Comparison of ENCODE assay signal across 8 cellular contexts in the genomic region with DNA sequence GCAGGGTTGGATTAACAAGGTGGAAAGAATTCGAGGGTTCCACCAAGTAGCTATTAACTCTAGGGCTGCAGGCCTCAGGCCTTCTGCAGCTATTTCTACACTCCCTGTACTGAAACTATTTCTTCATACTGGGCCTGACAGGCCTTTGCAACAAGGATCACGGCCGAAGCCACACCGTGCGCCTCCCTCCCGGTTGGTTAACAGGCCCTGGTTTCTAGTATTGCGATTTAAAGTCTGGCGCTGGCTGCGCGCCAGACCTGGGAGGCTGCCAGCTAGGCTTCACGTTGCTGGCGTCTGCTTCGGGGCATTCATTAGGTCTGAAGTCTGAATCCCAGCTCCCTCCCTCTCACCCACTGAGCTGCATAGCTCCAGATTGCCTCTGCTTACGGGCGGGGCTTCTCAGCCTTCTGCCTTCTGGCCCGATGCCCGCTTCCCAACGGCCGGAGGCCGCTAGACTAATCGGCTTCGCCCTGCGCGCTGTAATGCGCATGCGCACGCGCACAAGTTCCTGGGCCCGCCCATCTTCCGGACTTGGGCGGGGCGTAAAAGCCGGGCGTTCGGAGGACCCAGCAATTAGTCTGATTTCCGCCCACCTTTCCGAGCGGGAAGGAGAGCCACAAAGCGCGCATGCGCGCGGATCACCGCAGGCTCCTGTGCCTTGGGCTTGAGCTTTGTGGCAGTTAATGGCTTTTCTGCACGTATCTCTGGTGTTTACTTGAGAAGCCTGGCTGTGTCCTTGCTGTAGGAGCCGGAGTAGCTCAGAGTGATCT.
DNase-seq lines count a peak whose midpoint lies in the region; ATAC-seq, FAIRE-seq and TF ChIP-seq lines count a peak whose summit lies in the region.

No MANE protein-coding gene starts in this region.

- H3K79me2 ChIP-seq in OCI-LY3 (ENCODE audit: low read length): peaks cover 70% of the 10 kb centered on the region

- ATAC-seq in GM21526 (IDR thresholded peaks at IDR 0.05; ENCODE audit: low FRiP score, unreplicated experiment): peak; percentile 75

- H3K9ac ChIP-seq in OCI-LY3 (ENCODE audit: low read length): peak overlapping the region; percentile 99

- DNase-seq in D721Med (ENCODE audit: insufficient read length, low spot score) (peak; percentile 78), HuH-7.5 (ENCODE audit: low spot score) (peak; percentile 87), activated T-cell treated with anti-CD3 and anti-CD28 coated beads for 24 hours (ENCODE audit: low read depth) (peak; percentile 92), epidermal melanocyte (ENCODE audit: insufficient read length, low spot score) (peak; percentile 95), middle frontal gyrus (ENCODE audit: extremely low spot score, low spot score) (peak; percentile 96)
- peak; percentile 91 to 92 for DNase-seq in stimulated activated CD8-positive, alpha-beta memory T cell treated with anti-CD3 and anti-CD28 coated beads, Interleukin-2, amount 100 ng/mL, for 1 hour (ENCODE audit: low read depth in 2 of 2)

- FAIRE-seq in D721Med (lab: Jason Lieb, UNC): no peak

- H3K27ac ChIP-seq in OCI-LY3 (ENCODE audit: low read length): peak overlapping the region; percentile 88

- no peaks in the 10 kb centered on the region for H3K27me3 ChIP-seq in OCI-LY3 (ENCODE audit: low read depth, low read length)

- peak overlapping the region; percentile 93 for H3K4me3 ChIP-seq in OCI-LY3 (ENCODE audit: low read length)

- no peak for TF ChIP-seq CTCF in D721Med (IDR thresholded peaks at IDR 0.05; ENCODE audit: insufficient read depth, missing control alignments)
- no peak for TF ChIP-seq CTCF in OCI-LY3 (IDR thresholded peaks at IDR 0.05; ENCODE audit: low read depth, low read length)

- H3K36me3 ChIP-seq in OCI-LY3 (replicated peaks; ENCODE audit: low read depth, low read length): peaks cover 55% of the 10 kb centered on the region

- H3K4me1 ChIP-seq in OCI-LY3 (ENCODE audit: low read length): peaks cover 14% of the 10 kb centered on the region

- peak overlapping the region; percentile 92 for H3K4me2 ChIP-seq in OCI-LY3 (ENCODE audit: low read length)

- peaks cover 56% of the 10 kb centered on the region for H4K20me1 ChIP-seq in OCI-LY3 (ENCODE audit: insufficient read depth, low read length)

- no peaks in the 10 kb centered on the region for H3K9me3 ChIP-seq in OCI-LY3 (ENCODE audit: insufficient read depth, low read length)

- no peak overlapping the region for H2AFZ ChIP-seq in OCI-LY3 (ENCODE audit: low read depth, low read length)

Comparison
In these comparisons a context has a peak if more than half of its experiments do, and no peak if none do; other contexts are left out.
1. Peak in every context shown above with its lines: DNase-seq, ATAC-seq, H3K4me3 ChIP-seq and H3K27ac ChIP-seq.